ENCODE assay signal across 8 cellular contexts in the genomic region with DNA sequence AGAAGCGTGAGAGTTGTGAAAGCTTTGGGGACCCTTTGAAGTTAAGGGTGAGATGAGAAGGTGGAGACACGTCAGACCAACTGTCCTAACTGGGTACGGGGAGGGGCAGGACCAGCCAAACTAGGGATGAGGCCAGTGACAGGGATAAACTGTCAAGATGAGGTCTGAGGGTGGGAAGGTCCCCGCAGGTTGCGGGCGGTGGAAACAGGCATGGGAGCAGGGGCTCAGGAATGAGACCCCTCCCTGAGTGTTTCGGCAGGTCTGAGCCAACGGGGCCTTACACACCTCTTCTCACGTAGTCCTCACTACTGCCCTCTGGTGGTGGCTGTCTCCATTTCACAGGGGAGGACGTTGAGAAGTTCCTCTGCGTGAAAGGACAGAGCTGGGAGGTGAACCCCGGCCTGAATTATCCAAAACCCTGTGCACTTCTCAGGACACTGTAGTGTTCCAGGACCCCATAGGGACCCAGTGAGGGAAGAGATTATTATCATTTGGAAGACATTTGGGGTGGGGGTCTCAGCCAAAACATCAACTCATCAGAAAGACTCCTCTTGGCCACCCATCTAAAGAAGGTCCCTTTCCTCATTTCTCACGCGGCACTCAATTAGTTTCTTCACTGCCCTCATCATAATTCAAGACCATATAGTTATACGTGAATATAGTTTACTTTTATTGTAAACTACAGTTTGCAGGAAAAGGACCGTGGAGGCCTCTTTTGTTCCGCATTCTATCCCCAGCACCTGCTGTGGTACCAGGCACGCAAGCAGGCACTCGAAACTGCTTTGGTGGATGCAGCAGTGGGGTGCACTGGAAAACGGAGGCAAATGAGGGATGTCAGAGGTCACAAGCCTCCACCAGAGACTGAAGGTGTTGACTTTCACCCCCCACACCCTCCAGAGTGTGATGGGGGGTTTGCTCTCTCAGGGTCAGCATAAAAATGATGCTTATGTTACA. TPM values are rescaled to one million over a fixed set of nuclear protein-coding genes. Genes with fewer than 3 reads are reported as not detected.
DNase-seq lines count a peak whose midpoint lies in the region; ATAC-seq and TF ChIP-seq lines count a peak whose summit lies in the region.

No MANE protein-coding gene starts in this region.

- peak overlapping the region in 2 of 7 donors; percentile 26 to 80 for H3K27ac Mint-ChIP-seq in CD14-positive monocyte
- peak overlapping the region; percentile 87 for H3K27ac Mint-ChIP-seq in activated naive CD8-positive, alpha-beta T cell treated with anti-CD3 and anti-CD28 coated beads, Interleukin-2, amount 10 ng/mL, durations not matched to agents 7 days and 5 days

- H3K4me3 ChIP-seq in cardiac muscle cell: no peak overlapping the region

- H3K4me1 ChIP-seq in cardiac muscle cell (ENCODE audit: low read depth): peaks cover 3% of the 10 kb centered on the region

- peak; percentile 48 for ATAC-seq in GM19324 (IDR thresholded peaks at IDR 0.05; ENCODE audit: low FRiP score, unreplicated experiment)
- peak; percentile 96 for ATAC-seq in SK-N-SH treated with all-trans-retinoic acid at 6 μM for 48 hours
- peak; percentile 98 for ATAC-seq in activated naive CD8-positive, alpha-beta T cell treated with anti-CD3 and anti-CD28 coated beads, Interleukin-2, amount 10 ng/mL, durations not matched to agents 7 days and 5 days (ENCODE audit: low read depth)
- ATAC-seq in HG02763 (IDR thresholded peaks at IDR 0.05; ENCODE audit: unreplicated experiment): no peak

- H3K4me3 Mint-ChIP-seq in CD14-positive monocyte: peak overlapping the region; percentile 43 to 46
- peak overlapping the region; percentile 50 for H3K4me3 Mint-ChIP-seq in activated naive CD8-positive, alpha-beta T cell treated with anti-CD3 and anti-CD28 coated beads, Interleukin-2, amount 10 ng/mL, durations not matched to agents 7 days and 5 days

- peak; percentile 91 for TF ChIP-seq CTCF in CD14-positive monocyte (IDR thresholded peaks at IDR 0.05)
- TF ChIP-seq CTCF in cardiac muscle cell (IDR thresholded peaks at IDR 0.05; ENCODE audit: low read depth, low read length): peak; percentile 85

- POLR2A ChIA-PET in activated naive CD8-positive, alpha-beta T cell treated with anti-CD3 and anti-CD28 coated beads, Interleukin-2, amount 10 ng/mL, durations not matched to agents 7 days and 5 days (lab: Charles Lee): interaction anchor here (1.4 to 1.8 kb wide), 2 partner anchors 52 to 113 kb away, joined by 4 to 14 read pairs; partner anchors contain the start of genes ANP32B and TRMO

- no peaks in the 10 kb centered on the region for H3K27me3 ChIP-seq in cardiac muscle cell

- H3K36me3 ChIP-seq in cardiac muscle cell: no peaks in the 10 kb centered on the region

- peaks cover 0 to 5% (median 2%) of the 10 kb centered on the region in 3 donors for H3K27me3 Mint-ChIP-seq in CD14-positive monocyte (ENCODE audit: low read depth in 3 of 3)
- peaks cover 8% of the 10 kb centered on the region for H3K27me3 Mint-ChIP-seq in activated naive CD8-positive, alpha-beta T cell treated with anti-CD3 and anti-CD28 coated beads, Interleukin-2, amount 10 ng/mL, durations not matched to agents 7 days and 5 days

- peak; percentile 82 for DNase-seq in CD14-positive monocyte (ENCODE audit: low spot score)
- DNase-seq in KBM-7: peak; percentile 81
- peak; percentile 83 for DNase-seq in activated naive CD8-positive, alpha-beta T cell treated with anti-CD3 and anti-CD28 coated beads, Interleukin-2, amount 10 ng/mL, durations not matched to agents 7 days and 5 days
- DNase-seq in cardiac muscle cell (ENCODE audit: low read depth in 1 of 2, low spot score in 1 of 2): peak; percentile 84 to 88
- DNase-seq in renal cortical epithelial cell (ENCODE audit: low read depth): peak; percentile 68

- intact Hi-C loops in CD14-positive monocyte (cut with micrococcal nuclease): loop anchor here (5.0 to 10.0 kb wide), 4 partner anchors 43 to 320 kb away; partner anchors contain the start of gene TRMO (in 2 of the 2)

- in situ Hi-C loops in KBM-7 (cut with MboI; ENCODE audit: low pct_unique_long_range_greater_than_20kb, low sequenced_read_pairs): no loop called here

- H3K27ac ChIP-seq in cardiac muscle cell: no peak overlapping the region

- H3K4me1 Mint-ChIP-seq in CD14-positive monocyte: peaks cover 12% of the 10 kb centered on the region
- peaks cover 10% of the 10 kb centered on the region for H3K4me1 Mint-ChIP-seq in activated naive CD8-positive, alpha-beta T cell treated with anti-CD3 and anti-CD28 coated beads, Interleukin-2, amount 10 ng/mL, durations not matched to agents 7 days and 5 days

- H3K9me3 Mint-ChIP-seq in CD14-positive monocyte: no peaks in the 10 kb centered on the region
- no peaks in the 10 kb centered on the region for H3K9me3 Mint-ChIP-seq in activated naive CD8-positive, alpha-beta T cell treated with anti-CD3 and anti-CD28 coated beads, Interleukin-2, amount 10 ng/mL, durations not matched to agents 7 days and 5 days

- no peaks in the 10 kb centered on the region for H3K9me3 ChIP-seq in cardiac muscle cell (ENCODE audit: low read depth)

- H3K36me3 Mint-ChIP-seq in CD14-positive monocyte: no peaks in the 10 kb centered on the region
- no peaks in the 10 kb centered on the region for H3K36me3 Mint-ChIP-seq in activated naive CD8-positive, alpha-beta T cell treated with anti-CD3 and anti-CD28 coated beads, Interleukin-2, amount 10 ng/mL, durations not matched to agents 7 days and 5 days

TF ChIP-seq in SK-N-SH treated with all-trans-retinoic acid at 6 μM for 48 hours, 23 proteins besides CTCF, POLR2A, EP300 and RAD21:
- TF ChIP-seq TOX (CRISPR knock-in tag; IDR thresholded peaks at IDR 0.05; ENCODE audit: borderline replicate concordance) (no peak), TCF4 (CRISPR knock-in tag; IDR thresholded peaks at IDR 0.05; ENCODE audit: borderline replicate concordance) (no peak)

RNA-seq across cellular contexts. Expression of gene NANS, which starts 21.7 kb away (rescaled TPM):
- polyA plus RNA-seq in CD14-positive monocyte (100 to 1,000 TPM in 1 of 2 donors, 10 to 100 TPM in 1; 95.9 to 109 TPM), cardiac muscle cell (55.3 and 95.4 TPM in 2 replicates)
- 10 to 100 TPM; 30.0 to 31.1 TPM for total RNA-seq in activated naive CD8-positive, alpha-beta T cell treated with anti-CD3 and anti-CD28 coated beads, Interleukin-2, amount 10 ng/mL, durations not matched to agents 7 days and 5 days
- total RNA-seq in cardiac muscle cell (49.4 and 68.7 TPM in 2 replicates), renal cortical epithelial cell (86.7 and 393 TPM in 2 replicates)

RNA-seq across cellular contexts. Expression of gene ANP32B, which starts 51.7 kb away (rescaled TPM):
- polyA plus RNA-seq in CD14-positive monocyte: 10 to 100 TPM; 30.8 to 40.7 TPM
- total RNA-seq in activated naive CD8-positive, alpha-beta T cell treated with anti-CD3 and anti-CD28 coated beads, Interleukin-2, amount 10 ng/mL, durations not matched to agents 7 days and 5 days: 100 to 1,000 TPM; 295 to 296 TPM
- total RNA-seq in cardiac muscle cell: 10.6 and 27.2 TPM in 2 replicates
- polyA plus RNA-seq in cardiac muscle cell: 77.5 and 102 TPM in 2 replicates
- total RNA-seq in renal cortical epithelial cell: 4.2 and 19.1 TPM in 2 replicates

Comparison
In these comparisons a context has a peak if more than half of its experiments do, and no peak if none do; other contexts are left out.
1. RNA of gene ANP32B, which starts 51.7 kb away (total RNA-seq): 295 to 296 TPM in activated naive CD8-positive, alpha-beta T cell treated with anti-CD3 and anti-CD28 coated beads, Interleukin-2, amount 10 ng/mL, durations not matched to agents 7 days and 5 days; 10.6 to 27.2 TPM in cardiac muscle cell and 4.2 to 19.1 TPM in renal cortical epithelial cell; every median in the first group is over 10 times any median in the second.
2. Peak in every context shown above with its lines, with median percentiles within 50 percentile points of each other: DNase-seq.